ENCODE assay signal across 18 cellular contexts in genomic region chr5:74122175-74122574, GRCh38.
"Had no signal": no experiment of that assay in that cellular context is flagged by ENCODE, and none has a peak within 500 bp of the region (broad histone marks: within the 10 kb centered on the region; RNA-seq: fewer than 3 reads in every experiment).

No MANE protein-coding gene starts in this region.

- H3K9me3 Mint-ChIP-seq: activated T-helper 2 cell treated with anti-CD3 and anti-CD28 coated beads, Interferon-gamma antibody, Interleukin-2, Interleukin-4, amounts not matched to agents 10 μg/mL and 5 μg/mL and 100 μg/mL, durations not matched to agents 14 hours and 24 hours and 36 hours had no signal

- H3K4me3 Mint-ChIP-seq: neural crest cell, type B pancreatic cell had no signal

- H3K27ac ChIP-seq: adrenal gland, coronary artery, hepatocyte, left ventricle myocardium inferior, suprapubic skin had no signal

- H3K27me3 Mint-ChIP-seq: type B pancreatic cell had no signal

- H3K36me3 ChIP-seq: adrenal gland, left ventricle myocardium inferior, suprapubic skin had no signal

- DNase-seq: activated CD4-positive, alpha-beta T cell treated with anti-CD3 and anti-CD28 coated beads for 48 hours; activated CD8-positive, alpha-beta memory T cell treated with anti-CD3 and anti-CD28 coated beads for 24 hours; activated naive CD4-positive, alpha-beta T cell treated with anti-CD3 and anti-CD28 coated beads, Interleukin-2, amount 50 U/mL, for 16 hours; adrenal gland; central memory CD4-positive, alpha-beta T cell; effector memory CD4-positive, alpha-beta T cell; kidney; left ventricle myocardium inferior; mesenchymal stem cell; stimulated activated CD4-positive, alpha-beta T cell treated with anti-CD3 and anti-CD28 coated beads, Interleukin-4, amount 100 ng/mL, for 1 hour; stimulated activated CD8-positive, alpha-beta memory T cell treated with anti-CD3 and anti-CD28 coated beads, Interleukin-4, amount 100 ng/mL, for 48 hours; stimulated activated naive CD8-positive, alpha-beta T cell treated with anti-CD3 and anti-CD28 coated beads, Interleukin-15, Interleukin-2, amounts not matched to agents 100 U/mL and 50 U/mL, for 24 hours had no signal

- H3K4me3 ChIP-seq: adrenal gland, coronary artery, hepatocyte, left ventricle myocardium inferior, suprapubic skin had no signal

- H3K27ac Mint-ChIP-seq: activated T-helper 2 cell treated with anti-CD3 and anti-CD28 coated beads, Interferon-gamma antibody, Interleukin-2, Interleukin-4, amounts not matched to agents 10 μg/mL and 5 μg/mL and 100 μg/mL, durations not matched to agents 14 hours and 24 hours and 36 hours; type B pancreatic cell had no signal

- H3K27me3 ChIP-seq: adrenal gland, hepatocyte, suprapubic skin had no signal

- H3K4me1 ChIP-seq: adrenal gland, suprapubic skin had no signal

- H3K9me3 ChIP-seq: adrenal gland, suprapubic skin had no signal
